9 cellular contexts compared by ENCODE assay signal in the genomic region with DNA sequence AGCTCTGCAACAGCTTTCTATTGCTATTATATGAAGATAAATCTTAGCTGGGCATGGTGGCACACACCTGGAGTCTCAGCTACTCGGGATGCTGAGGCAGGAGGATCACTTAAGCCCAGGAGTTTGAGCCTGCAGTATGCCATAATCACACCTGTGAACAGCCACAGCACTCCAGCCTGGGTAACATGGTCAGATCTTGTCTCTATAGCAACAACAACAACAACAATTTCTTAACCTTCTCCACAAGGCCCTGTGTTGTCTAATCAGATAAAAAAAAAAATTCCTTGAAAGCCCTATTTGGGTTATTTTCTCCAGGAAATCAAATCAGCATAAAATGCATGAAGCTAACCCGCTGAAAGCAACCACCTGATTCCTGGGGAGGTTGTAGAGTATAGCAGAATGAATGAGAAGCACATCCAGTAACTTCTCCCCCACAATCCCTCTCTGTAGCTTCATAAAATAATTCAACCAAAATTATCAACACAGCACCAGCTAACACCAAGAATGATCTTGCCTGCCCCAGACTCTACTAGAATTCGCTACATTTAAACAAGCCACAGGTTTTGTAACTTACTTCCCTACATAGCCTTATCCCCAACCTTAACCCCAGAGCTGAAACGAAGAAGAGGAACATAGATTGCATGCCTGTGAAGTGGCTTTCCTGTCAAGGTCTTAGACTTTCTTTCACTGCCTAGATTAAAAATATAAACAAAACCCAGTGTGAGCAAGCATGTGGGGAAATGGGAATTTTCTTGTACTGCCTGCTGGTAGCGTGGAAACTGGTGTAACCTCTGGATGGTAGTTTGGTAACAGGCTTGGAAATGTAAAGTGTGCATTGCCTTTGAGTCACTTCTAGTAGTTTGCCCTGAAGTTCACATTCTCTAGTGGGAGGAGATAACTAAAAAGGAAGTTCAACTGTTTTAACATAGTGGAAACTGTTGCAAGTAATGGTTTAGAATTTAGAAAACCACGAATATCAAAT. TPM values are rescaled to one million over a fixed set of nuclear protein-coding genes. Genes with fewer than 3 reads are reported as not detected.
DNase-seq lines count a peak whose midpoint lies in the region; ATAC-seq and TF ChIP-seq lines count a peak whose summit lies in the region.
"Had no signal": no experiment of that assay in that cellular context is flagged by ENCODE, and none has a peak within 500 bp of the region (broad histone marks: within the 10 kb centered on the region; RNA-seq: fewer than 3 reads in every experiment).

No MANE protein-coding gene starts in this region.

- peak overlapping the region; percentile 31 for H2AFZ ChIP-seq in MM.1S (ENCODE audit: low read length)

- H3K27ac Mint-ChIP-seq in endothelial cell (ENCODE audit: unreplicated experiment): peak overlapping the region; percentile 81
- H3K27ac Mint-ChIP-seq: brain had no signal

- H3K4me3 ChIP-seq in GM12875 (ENCODE audit: low read depth, low read length) (peak overlapping the region; percentile 6), MM.1S (ENCODE audit: low read length) (peak overlapping the region; percentile 18; the same call in 1 of the 2 replicates)

- H3K79me2 ChIP-seq in MM.1S (ENCODE audit: low read length): no peaks in the 10 kb centered on the region

- peaks cover 38% of the 10 kb centered on the region for H3K4me1 ChIP-seq in MM.1S (ENCODE audit: low read length)

- no peaks in the 10 kb centered on the region for H3K36me3 Mint-ChIP-seq in endothelial cell (ENCODE audit: low read depth, unreplicated experiment)
- H3K36me3 Mint-ChIP-seq: brain had no signal

- ATAC-seq in GM21717 (IDR thresholded peaks at IDR 0.05; ENCODE audit: unreplicated experiment): peak; percentile 63

- H3K27me3 Mint-ChIP-seq in endothelial cell (ENCODE audit: unreplicated experiment): no peaks in the 10 kb centered on the region
- H3K27me3 Mint-ChIP-seq: brain had no signal

- H3K27ac ChIP-seq in MM.1S (ENCODE audit: low read length): peak overlapping the region; percentile 78

- no peaks in the 10 kb centered on the region for H3K9me3 ChIP-seq in MM.1S (replicated peaks; ENCODE audit: insufficient read depth, low read length)

- H3K4me1 Mint-ChIP-seq in endothelial cell (ENCODE audit: unreplicated experiment): peaks cover 15% of the 10 kb centered on the region
- H3K4me1 Mint-ChIP-seq: brain had no signal

- no peak overlapping the region for H3K4me3 Mint-ChIP-seq in endothelial cell (ENCODE audit: unreplicated experiment)
- H3K4me3 Mint-ChIP-seq: brain had no signal

- H3K4me2 ChIP-seq in MM.1S (ENCODE audit: low read depth, low read length): peak overlapping the region; percentile 56

- peaks cover 19% of the 10 kb centered on the region for H3F3A ChIP-seq in MM.1S (ENCODE audit: insufficient read depth, low read length)

- H3K9me2 ChIP-seq in MM.1S (replicated peaks; ENCODE audit: insufficient read depth, low read length): no peaks in the 10 kb centered on the region

- TF ChIP-seq CTCF in GM12875 (IDR thresholded peaks at IDR 0.05; ENCODE audit: borderline replicate concordance, insufficient read depth, low read depth, low read length): no peak
- no peak for TF ChIP-seq CTCF in MM.1S (IDR thresholded peaks at IDR 0.05; ENCODE audit: low read length)
- no peak for TF ChIP-seq CTCF in endothelial cell (IDR thresholded peaks at IDR 0.05; ENCODE audit: unreplicated experiment)

- no peaks in the 10 kb centered on the region for H4K20me1 ChIP-seq in MM.1S (ENCODE audit: insufficient read depth, low read length)

- H3K27me3 ChIP-seq in MM.1S (replicated peaks; ENCODE audit: insufficient read depth, low read length): no peaks in the 10 kb centered on the region

- DNase-seq in MM.1S (peak; percentile 38), endothelial cell (ENCODE audit: low spot score) (no peak), retina (no peak), NCI-H2029 (lab: John Stamatoyannopoulos, UW) (no peak), GM19238 (ENCODE audit: insufficient read length, low spot score) (no peak), T-helper 9 cell (no peak)

- H3K9ac ChIP-seq in MM.1S (ENCODE audit: low read length): peak overlapping the region; percentile 36; the same call in 1 of the 2 replicates

- H3K36me3 ChIP-seq in MM.1S (replicated peaks; ENCODE audit: insufficient read depth, low read length): no peaks in the 10 kb centered on the region

- no peaks in the 10 kb centered on the region for H3K9me3 Mint-ChIP-seq in endothelial cell (ENCODE audit: unreplicated experiment)

RNA-seq across cellular contexts. Expression of a gene that starts 6.0 kb away (rescaled TPM):
- total RNA-seq in endothelial cell (ENCODE audit: unreplicated experiment): 30.8 TPM
